19 cellular contexts compared by ENCODE assay signal in the genomic region with DNA sequence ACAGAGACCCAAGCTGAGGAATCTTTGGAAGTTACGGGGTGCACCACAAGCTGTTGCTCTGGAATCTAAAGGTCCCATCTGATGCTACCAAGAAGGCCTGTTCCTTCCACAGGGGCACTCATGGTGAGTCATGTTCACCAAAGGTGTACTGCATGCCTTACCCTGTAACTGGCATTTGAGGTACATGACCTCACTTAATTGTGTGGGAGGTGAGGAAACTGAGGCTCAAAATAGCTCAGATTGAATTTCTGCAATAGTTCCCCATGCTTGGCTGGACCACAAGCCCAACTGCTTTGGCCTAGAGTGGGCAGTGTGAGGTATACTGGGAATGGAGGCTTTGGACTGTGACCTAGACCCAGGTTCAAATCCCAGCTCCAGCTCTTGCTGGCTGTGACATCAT. TPM values are rescaled to one million over a fixed set of nuclear protein-coding genes. Genes with fewer than 3 reads are reported as not detected.
DNase-seq lines count a peak whose midpoint lies in the region; ATAC-seq and TF ChIP-seq lines count a peak whose summit lies in the region.
"Had no signal": no experiment of that assay in that cellular context is flagged by ENCODE, and none has a peak within 500 bp of the region (broad histone marks: within the 10 kb centered on the region; RNA-seq: fewer than 3 reads in every experiment).

No MANE protein-coding gene starts in this region.

- H3K27me3 Mint-ChIP-seq in CD8-positive, alpha-beta T cell (ENCODE audit: low read depth): peaks cover 11% of the 10 kb centered on the region
- H3K27me3 Mint-ChIP-seq in immature natural killer cell (ENCODE audit: low read depth in 3 of 3): peaks cover 12 to 30% (median 12%) of the 10 kb centered on the region in 3 donors

- no peak overlapping the region for H3K18ac ChIP-seq in IMR-90 (ENCODE audit: low read depth, low read length)

- no peaks in the 10 kb centered on the region for H3K79me1 ChIP-seq in IMR-90 (ENCODE audit: low read depth in 1 of 2, low read length in 2 of 2)

- CTCF ChIA-PET in CD8-positive, alpha-beta T cell (lab: Charles Lee): interaction anchor here (2.0 to 14.0 kb wide), 4 partner anchors 9 to 146 kb away, joined by 7 to 210 read pairs (median 35); a partner anchor contains a TSS
- CTCF ChIA-PET in IMR-90 (lab: Yijun Ruan, JAX): no interaction called here

- no peak overlapping the region for H2AK5ac ChIP-seq in IMR-90 (ENCODE audit: low read depth, low read length)

- no peak overlapping the region for H3K4me2 ChIP-seq in IMR-90 (ENCODE audit: low read depth, low read length)
- H3K4me2 ChIP-seq: KMS-11 had no signal

- TF ChIP-seq CTCF in CD8-positive, alpha-beta T cell (IDR thresholded peaks at IDR 0.05): no peak
- TF ChIP-seq CTCF in IMR-90 (conservative IDR thresholded peaks at IDR 0.05; ENCODE audit: low read depth, low read length): no peak

- peaks cover 9% of the 10 kb centered on the region for H3K9me3 Mint-ChIP-seq in CD8-positive, alpha-beta T cell
- H3K9me3 Mint-ChIP-seq in immature natural killer cell: peaks cover 2 to 11% (median 7%) of the 10 kb centered on the region in 6 donors
- H3K9me3 Mint-ChIP-seq in stimulated activated effector memory CD8-positive, alpha-beta T cell treated with anti-CD3 and anti-CD28 coated beads, Interleukin-12 subunit alpha, Interleukin-12 subunit beta, amount 100 ng/mL, for 72 hours: peaks cover 7% of the 10 kb centered on the region

- no peak overlapping the region for H3K27ac ChIP-seq in CD8-positive, alpha-beta T cell (ENCODE audit: low read depth, low read length)
- H3K27ac ChIP-seq in IMR-90 (ENCODE audit: insufficient read depth, low read length): no peak overlapping the region
- H3K27ac ChIP-seq: GM23248, KMS-11 had no signal

- H3K56ac ChIP-seq in IMR-90 (ENCODE audit: extremely low read depth, insufficient read depth, low read length): no peak overlapping the region

- no peak overlapping the region for H3K9ac ChIP-seq in IMR-90 (ENCODE audit: low read depth, low read length)
- H3K9ac ChIP-seq: GM23248, KMS-11 had no signal

- no peak overlapping the region for H2BK5ac ChIP-seq in IMR-90 (ENCODE audit: low read depth, low read length, poor library complexity, severe bottlenecking)

- H3K14ac ChIP-seq in IMR-90 (replicated peaks; ENCODE audit: low read depth, low read length): no peak overlapping the region

- intact Hi-C loops in CD8-positive, alpha-beta T cell (cut with DNase I, micrococcal nuclease): loop anchor here (2.0 kb wide), 3 partner anchors 43 to 167 kb away; a partner anchor contains a TSS
- intact Hi-C loops in IMR-90 (cut with micrococcal nuclease): no loop called here

- no peaks in the 10 kb centered on the region for H3K36me3 ChIP-seq in CD8-positive, alpha-beta T cell (ENCODE audit: insufficient read depth, low read length)
- H3K36me3 ChIP-seq in IMR-90 (ENCODE audit: control insufficient read depth, insufficient read depth, low read length): no peaks in the 10 kb centered on the region; the same call in 1 of the 2 replicates

- H3K4me3 Mint-ChIP-seq in CD8-positive, alpha-beta T cell: no peak overlapping the region
- no peak overlapping the region for H3K4me3 Mint-ChIP-seq in immature natural killer cell
- no peak overlapping the region for H3K4me3 Mint-ChIP-seq in stimulated activated effector memory CD8-positive, alpha-beta T cell treated with anti-CD3 and anti-CD28 coated beads, Interleukin-12 subunit alpha, Interleukin-12 subunit beta, amount 100 ng/mL, for 72 hours

- H3K27ac Mint-ChIP-seq in CD8-positive, alpha-beta T cell: peak overlapping the region; percentile 57
- H3K27ac Mint-ChIP-seq in immature natural killer cell: peak overlapping the region in 4 of 6 donors; percentile 64 to 100 (median 98)
- peak overlapping the region; percentile 97 for H3K27ac Mint-ChIP-seq in stimulated activated effector memory CD8-positive, alpha-beta T cell treated with anti-CD3 and anti-CD28 coated beads, Interleukin-12 subunit alpha, Interleukin-12 subunit beta, amount 100 ng/mL, for 72 hours

- no peak overlapping the region for H2BK120ac ChIP-seq in IMR-90 (ENCODE audit: low read depth, low read length)

- H2BK20ac ChIP-seq in IMR-90 (ENCODE audit: low read depth, low read length): no peak overlapping the region

- peaks cover 17% of the 10 kb centered on the region for H3K4me1 ChIP-seq in CD8-positive, alpha-beta T cell (ENCODE audit: insufficient read depth, low read length)
- no peaks in the 10 kb centered on the region for H3K4me1 ChIP-seq in IMR-90 (ENCODE audit: control insufficient read depth, insufficient read depth, low read length)

- peaks cover 13% of the 10 kb centered on the region for H3K36me3 Mint-ChIP-seq in CD8-positive, alpha-beta T cell
- peaks cover 11 to 14% (median 13%) of the 10 kb centered on the region in 3 donors for H3K36me3 Mint-ChIP-seq in immature natural killer cell
- H3K36me3 Mint-ChIP-seq in stimulated activated effector memory CD8-positive, alpha-beta T cell treated with anti-CD3 and anti-CD28 coated beads, Interleukin-12 subunit alpha, Interleukin-12 subunit beta, amount 100 ng/mL, for 72 hours: peaks cover 20% of the 10 kb centered on the region

- H3K4me1 Mint-ChIP-seq in CD8-positive, alpha-beta T cell (ENCODE audit: low read depth): peaks cover 26% of the 10 kb centered on the region
- H3K4me1 Mint-ChIP-seq in immature natural killer cell: peaks cover 22 to 26% of the 10 kb centered on the region in 2 donors
- peaks cover 23% of the 10 kb centered on the region for H3K4me1 Mint-ChIP-seq in stimulated activated effector memory CD8-positive, alpha-beta T cell treated with anti-CD3 and anti-CD28 coated beads, Interleukin-12 subunit alpha, Interleukin-12 subunit beta, amount 100 ng/mL, for 72 hours

- H4K20me1 ChIP-seq in IMR-90 (ENCODE audit: insufficient read depth, low read length): no peaks in the 10 kb centered on the region

- no peak overlapping the region for H4K8ac ChIP-seq in IMR-90 (ENCODE audit: low read depth in 2 of 2, low read length in 2 of 2)

- no peaks in the 10 kb centered on the region for H3K9me1 ChIP-seq in IMR-90 (ENCODE audit: insufficient read depth, low read length)

- H3K9me3 ChIP-seq in CD8-positive, alpha-beta T cell (ENCODE audit: low read length): no peaks in the 10 kb centered on the region
- H3K9me3 ChIP-seq in IMR-90 (ENCODE audit: control insufficient read depth, insufficient read depth, low read length): no peaks in the 10 kb centered on the region

- no peak overlapping the region for H4K91ac ChIP-seq in IMR-90 (ENCODE audit: insufficient read depth, low read depth, low read length)

- H4K5ac ChIP-seq in IMR-90 (ENCODE audit: low read depth, low read length): no peak overlapping the region

- no peak overlapping the region for H2BK15ac ChIP-seq in IMR-90 (ENCODE audit: low read depth, low read length)

- H3K27me3 ChIP-seq in CD8-positive, alpha-beta T cell (ENCODE audit: insufficient read depth, low read length): no peaks in the 10 kb centered on the region
- H3K27me3 ChIP-seq in IMR-90 (ENCODE audit: control insufficient read depth, insufficient read depth, low read length): peaks cover 6% of the 10 kb centered on the region; the same call in 1 of the 2 replicates

- POLR2A ChIA-PET in CD8-positive, alpha-beta T cell (lab: Charles Lee): interaction anchor here (2.0 to 6.7 kb wide), 2 partner anchors 10 to 11 kb away, joined by 6 to 58 read pairs; a partner anchor contains a TSS
- POLR2A ChIA-PET in IMR-90 (lab: Charles Lee; ENCODE audit: unreplicated experiment): no interaction called here

- H3K4me3 ChIP-seq in CD8-positive, alpha-beta T cell (ENCODE audit: low read depth, low read length): no peak overlapping the region
- H3K4me3 ChIP-seq in IMR-90 (ENCODE audit: insufficient read depth, low read depth, low read length): no peak overlapping the region
- H3K4me3 ChIP-seq: GM23248 had no signal

- dilution Hi-C loops in IMR-90 (cut with HindIII; ENCODE audit: low sequenced_read_pairs, unreplicated experiment): no loop called here

- H3K4ac ChIP-seq in IMR-90 (ENCODE audit: low read depth, low read length): no peak overlapping the region

- DNase-seq in CD8-positive, alpha-beta T cell: no peak
- no peak for DNase-seq in IMR-90
- DNase-seq in immature natural killer cell: no peak
- DNase-seq in stimulated activated effector memory CD8-positive, alpha-beta T cell treated with anti-CD3 and anti-CD28 coated beads, Interleukin-12 subunit alpha, Interleukin-12 subunit beta, amount 100 ng/mL, for 72 hours (ENCODE audit: low spot score in 2 of 2): no peak
- no peak for DNase-seq in NCI-H1048 (lab: John Stamatoyannopoulos, UW)
- DNase-seq: DMS 273 treated with DMSO at 0.1 percent for 48 hours; GM23248; NCI-H1105; NCI-H1694 treated with DMSO at 0.1 percent for 48 hours; NCI-H69; NK-92 treated with Interleukin-12 subunit alpha and Interleukin-12 subunit beta, amount 100 ng/mL, for 24 hours; PC-3 had no signal

- no CpG with 5 or more reads among the region's 1 CpG for WGBS in IMR-90 (ENCODE audit: extremely low coverage in 2 of 2, insufficient read length in 1 of 2), 2 experiments

- peak overlapping the region; percentile 47 for H2AK9ac ChIP-seq in IMR-90 (replicated peaks; ENCODE audit: low read depth, low read length, poor library complexity)

- TF ChIP-seq POLR2A in IMR-90 (IDR thresholded peaks at IDR 0.05; ENCODE audit: low read depth, low read length): no peak

- in situ Hi-C loops in IMR-90 (cut with MboI; ENCODE audit: low sequenced_read_pairs): no loop called here

- no peak overlapping the region for H2AFZ ChIP-seq in IMR-90 (replicated peaks; ENCODE audit: low read length, poor library complexity)
- H2AFZ ChIP-seq: GM23248 had no signal

- BruUV-seq in IMR-90 (replicated peaks; lab: Mats Ljungman, UMichigan): no TSS peak

- TF ChIP-seq RAD21 in IMR-90 (IDR thresholded peaks at IDR 0.05; ENCODE audit: low read length): no peak

- ATAC-seq in CD8-positive, alpha-beta T cell: no peak
- ATAC-seq in IMR-90 (ENCODE audit: low read depth) (no peak), HG02642 (IDR thresholded peaks at IDR 0.05; ENCODE audit: poor library complexity, unreplicated experiment) (no peak), HG03175 (IDR thresholded peaks at IDR 0.05; ENCODE audit: unreplicated experiment) (no peak)
- no peak for ATAC-seq in stimulated activated effector memory CD8-positive, alpha-beta T cell treated with anti-CD3 and anti-CD28 coated beads, Interleukin-12 subunit alpha, Interleukin-12 subunit beta, amount 100 ng/mL, for 72 hours
- ATAC-seq: PC-3 had no signal

- H3K23ac ChIP-seq in IMR-90 (ENCODE audit: low read depth, low read length): no peak overlapping the region

RNA-seq across cellular contexts. Expression of a gene that starts 8.2 kb away (rescaled TPM):
- 100 to 1,000 TPM; 109 to 117 TPM for total RNA-seq in CD8-positive, alpha-beta T cell
- 5.6 and 7.3 TPM in 2 replicates for total RNA-seq in IMR-90 (2012; rRNA removed)
- polyA plus RNA-seq in IMR-90 (2012; rRNA removed) (7.7 and 8.1 TPM in 2 replicates), immature natural killer cell (10 to 100 TPM; 18.7 to 41.3 (median 32.0) TPM)
- 26.6 and 29.1 TPM in 2 replicates for polyA plus RNA-seq in IMR-90 (2012; cell fraction: cytosol; rRNA removed)
- 10.3 and 20.5 TPM in 2 replicates for polyA plus RNA-seq in IMR-90 (2012; cell fraction: nucleus; rRNA removed; ENCODE audit: low replicate concordance)

RNA-seq across cellular contexts. Expression of a gene that starts 37.0 kb away (rescaled TPM):
- 100 to 1,000 TPM; 239 to 241 TPM for total RNA-seq in CD8-positive, alpha-beta T cell
- total RNA-seq in IMR-90 (2012; rRNA removed): 37.8 and 54.8 TPM in 2 replicates
- polyA plus RNA-seq in IMR-90 (2012; rRNA removed): 24.0 and 38.7 TPM in 2 replicates
- 10.1 and 20.7 TPM in 2 replicates for polyA plus RNA-seq in IMR-90 (2012; cell fraction: cytosol; rRNA removed)
- polyA plus RNA-seq in IMR-90 (2012; cell fraction: nucleus; rRNA removed; ENCODE audit: low replicate concordance): 57.9 and 59.4 TPM in 2 replicates
- polyA plus RNA-seq in immature natural killer cell: 1 to 10 TPM in 1 of 3 donors, under 1 TPM in 1, not detected in 1; 0.23 to 1.6 TPM

RNA-seq across cellular contexts. Expression of a gene that starts 38.0 kb away (rescaled TPM):
- total RNA-seq in CD8-positive, alpha-beta T cell: not detected
- total RNA-seq in IMR-90 (2012; rRNA removed): not detected in 2 replicates
- not detected in 2 replicates for polyA plus RNA-seq in IMR-90 (2012; rRNA removed)
- not detected in 2 replicates for polyA plus RNA-seq in IMR-90 (2012; cell fraction: cytosol; rRNA removed)
- polyA plus RNA-seq in IMR-90 (2012; cell fraction: nucleus; rRNA removed; ENCODE audit: low replicate concordance): not detected in 2 replicates
- polyA plus RNA-seq in immature natural killer cell: not detected
- total RNA-seq: Daoy, GM23248, MCF 10A, PC-3 had no signal
- polyA plus RNA-seq: AG04450, BJ, GM23248 had no signal

RNA-seq across cellular contexts. Expression of a gene that starts 46.6 kb away (rescaled TPM):
- total RNA-seq in CD8-positive, alpha-beta T cell: 1 to 10 TPM; 7.0 to 7.4 TPM
- total RNA-seq in IMR-90 (2012; rRNA removed): 13.6 and 15.8 TPM in 2 replicates
- polyA plus RNA-seq in IMR-90 (2012; rRNA removed): 21.4 and 21.9 TPM in 2 replicates
- 12.5 and 16.5 TPM in 2 replicates for polyA plus RNA-seq in IMR-90 (2012; cell fraction: cytosol; rRNA removed)
- polyA plus RNA-seq in IMR-90 (2012; cell fraction: nucleus; rRNA removed; ENCODE audit: low replicate concordance): 74.1 and 148 TPM in 2 replicates
- polyA plus RNA-seq in immature natural killer cell: 1 to 10 TPM in 1 of 3 donors, under 1 TPM in 2; 0.38 to 1.1 (median 0.56) TPM

Comparison
In these comparisons a context has a peak if more than half of its experiments do, and no peak if none do; other contexts are left out.
1. RNA of a gene that starts 8.2 kb away (total RNA-seq): 109 to 117 TPM in CD8-positive, alpha-beta T cell; 5.6 to 7.3 TPM in IMR-90; every median in the first group is over 10 times any median in the second.
2. Peak in every context shown above with its lines, with median percentiles within 50 percentile points of each other: H3K27ac Mint-ChIP-seq.